ENCODE assay signal across 34 cellular contexts in genomic region chr4:183220246-183220645, GRCh38.
"Had no signal": no experiment of that assay in that cellular context is flagged by ENCODE, and none has a peak within 500 bp of the region (broad histone marks: within the 10 kb centered on the region; RNA-seq: fewer than 3 reads in every experiment).

No MANE protein-coding gene starts in this region.

- H3K27me3 Mint-ChIP-seq: activated CD4-positive, alpha-beta memory T cell treated with anti-CD3 and anti-CD28 coated beads for 36 hours; activated CD4-positive, alpha-beta T cell treated with anti-CD3 and anti-CD28 coated beads, Interleukin-2, amount 10 ng/mL, durations not matched to agents 24 days and 14 days; activated CD8-positive, alpha-beta T cell treated with anti-CD3 and anti-CD28 coated beads for 36 hours; activated naive CD8-positive, alpha-beta T cell; activated naive CD8-positive, alpha-beta T cell treated with anti-CD3 and anti-CD28 coated beads, Interleukin-2, amount 50 U/mL, for 24 hours; activated T-helper 17 cell treated with anti-CD3 and anti-CD28 coated beads, Interleukin-2, amount 50 U/mL, for 72 hours; brain; T-cell had no signal

- H3K4me3 ChIP-seq: ascending aorta, cardiac muscle cell had no signal

- H3K27ac Mint-ChIP-seq: activated B cell treated with CpG ODN at 0.5 μM for 24 hours; activated CD4-positive, alpha-beta memory T cell treated with anti-CD3 and anti-CD28 coated beads for 36 hours; activated CD4-positive, alpha-beta T cell treated with anti-CD3 and anti-CD28 coated beads, Interleukin-2, amount 10 ng/mL, durations not matched to agents 24 days and 14 days; activated CD8-positive, alpha-beta T cell treated with anti-CD3 and anti-CD28 coated beads for 36 hours; activated naive CD4-positive, alpha-beta T cell treated with anti-CD3 and anti-CD28 coated beads for 36 hours; activated naive CD8-positive, alpha-beta T cell; activated naive CD8-positive, alpha-beta T cell treated with anti-CD3 and anti-CD28 coated beads, Interleukin-2, amount 10 ng/mL, durations not matched to agents 7 days and 5 days; activated naive CD8-positive, alpha-beta T cell treated with anti-CD3 and anti-CD28 coated beads, Interleukin-2, amount 50 U/mL, for 24 hours; activated T-cell treated with anti-CD3 and anti-CD28 coated beads, Interleukin-2, amount 50 U/mL, for 72 hours; activated T-helper 1 cell treated with anti-CD3 and anti-CD28 coated beads, Interleukin-12 subunit alpha, Interleukin-12 subunit beta, Interleukin-2, Interleukin-4 antibody, amounts not matched to agents 30 ng/mL and 10 ng/mL and 1 ng/mL, durations not matched to agents 14 hours and 24 hours and 36 hours; activated T-helper 17 cell treated with anti-CD3 and anti-CD28 coated beads, Interleukin-2, amount 50 U/mL, for 72 hours; brain; T-cell; T-helper 17 cell had no signal

- H3K36me3 Mint-ChIP-seq: activated CD4-positive, alpha-beta memory T cell treated with anti-CD3 and anti-CD28 coated beads for 36 hours; activated naive CD8-positive, alpha-beta T cell; activated naive CD8-positive, alpha-beta T cell treated with anti-CD3 and anti-CD28 coated beads, Interleukin-2, amount 10 ng/mL, durations not matched to agents 7 days and 5 days; T-cell had no signal

- H3K9me3 Mint-ChIP-seq: activated B cell treated with CpG ODN at 0.5 μM for 24 hours; activated CD4-positive, alpha-beta memory T cell treated with anti-CD3 and anti-CD28 coated beads for 36 hours; activated CD4-positive, alpha-beta T cell treated with anti-CD3 and anti-CD28 coated beads, Interleukin-2, amount 10 ng/mL, durations not matched to agents 24 days and 14 days; activated CD8-positive, alpha-beta T cell treated with anti-CD3 and anti-CD28 coated beads for 36 hours; activated naive CD4-positive, alpha-beta T cell treated with anti-CD3 and anti-CD28 coated beads for 36 hours; activated naive CD8-positive, alpha-beta T cell treated with anti-CD3 and anti-CD28 coated beads, Interleukin-2, amount 10 ng/mL, durations not matched to agents 7 days and 5 days; activated naive CD8-positive, alpha-beta T cell treated with anti-CD3 and anti-CD28 coated beads, Interleukin-2, amount 50 U/mL, for 24 hours; activated T-cell treated with anti-CD3 and anti-CD28 coated beads, Interleukin-2, amount 50 U/mL, for 4 hours; activated T-cell treated with anti-CD3 and anti-CD28 coated beads, Interleukin-2, amount 50 U/mL, for 72 hours; activated T-helper 1 cell treated with anti-CD3 and anti-CD28 coated beads, Interleukin-12 subunit alpha, Interleukin-12 subunit beta, Interleukin-2, Interleukin-4 antibody, amounts not matched to agents 30 ng/mL and 10 ng/mL and 1 ng/mL, durations not matched to agents 14 hours and 24 hours and 36 hours; activated T-helper 17 cell treated with anti-CD3 and anti-CD28 coated beads, Interleukin-2, amount 50 U/mL, for 72 hours; brain; central memory CD8-positive, alpha-beta T cell; T-cell had no signal

- H3K27me3 ChIP-seq: ascending aorta, cardiac muscle cell had no signal

- H3K36me3 ChIP-seq: ascending aorta, cardiac muscle cell had no signal

- DNase-seq: activated B cell treated with CpG ODN at 0.5 μM for 24 hours; activated CD4-positive, alpha-beta memory T cell treated with anti-CD3 and anti-CD28 coated beads for 36 hours; activated CD4-positive, alpha-beta T cell treated with anti-CD3 and anti-CD28 coated beads for 4 hours; activated CD4-positive, alpha-beta T cell treated with anti-CD3 and anti-CD28 coated beads, Interleukin-2, amount 10 ng/mL, durations not matched to agents 24 days and 14 days; activated CD4-positive, alpha-beta T cell treated with anti-CD3 and anti-CD28 coated beads, Interleukin-2, amount 50 U/mL, for 1 hour; activated CD4-positive, alpha-beta T cell treated with anti-CD3 and anti-CD28 coated beads, Interleukin-2, amount 50 U/mL, for 4 hours; activated CD4-positive, CD25-positive, alpha-beta regulatory T cell treated with anti-CD3 and anti-CD28 coated beads, Interleukin-2, amount 50 U/mL, for 72 hours; activated CD8-positive, alpha-beta memory T cell treated with anti-CD3 and anti-CD28 coated beads, Interleukin-2, amount 50 U/mL, for 4 hours; activated CD8-positive, alpha-beta T cell treated with anti-CD3 and anti-CD28 coated beads for 36 hours; activated effector memory CD4-positive, alpha-beta T cell treated with anti-CD3 and anti-CD28 coated beads, Interleukin-2, amount 50 U/mL, for 16 hours; activated gamma-delta T cell treated with Interleukin-2 at 50 U/mL for 16 hours; activated naive CD4-positive, alpha-beta T cell; activated naive CD4-positive, alpha-beta T cell treated with anti-CD3 and anti-CD28 coated beads for 36 hours; activated naive CD4-positive, alpha-beta T cell treated with anti-CD3 and anti-CD28 coated beads, Interleukin-2, amount 50 U/mL, for 16 hours; activated naive CD8-positive, alpha-beta T cell treated with anti-CD3 and anti-CD28 coated beads, Interleukin-2, amount 10 ng/mL, durations not matched to agents 7 days and 5 days; activated naive CD8-positive, alpha-beta T cell treated with anti-CD3 and anti-CD28 coated beads, Interleukin-2, amount 50 U/mL, for 24 hours; activated T-cell treated with anti-CD3 and anti-CD28 coated beads for 4 hours; activated T-cell treated with anti-CD3 and anti-CD28 coated beads, Interleukin-2, amount 50 U/mL, for 1 hour; activated T-cell treated with anti-CD3 and anti-CD28 coated beads, Interleukin-2, amount 50 U/mL, for 4 hours; activated T-cell treated with anti-CD3 and anti-CD28 coated beads, Interleukin-2, amount 50 U/mL, for 72 hours; amygdala; anterior cingulate cortex; caudate nucleus; cerebellar nuclear complex; T-cell; T-helper 17 cell had no signal

- H3K4me1 ChIP-seq: ascending aorta had no signal

- H3K9me3 ChIP-seq: ascending aorta had no signal

- H3K27ac ChIP-seq: cardiac muscle cell, VCaP had no signal

- H3K4me1 Mint-ChIP-seq: activated B cell treated with CpG ODN at 0.5 μM for 24 hours; activated CD4-positive, alpha-beta T cell treated with anti-CD3 and anti-CD28 coated beads, Interleukin-2, amount 10 ng/mL, durations not matched to agents 24 days and 14 days; activated naive CD8-positive, alpha-beta T cell treated with anti-CD3 and anti-CD28 coated beads, Interleukin-2, amount 50 U/mL, for 24 hours; activated T-helper 17 cell treated with anti-CD3 and anti-CD28 coated beads, Interleukin-2, amount 50 U/mL, for 72 hours; central memory CD8-positive, alpha-beta T cell; T-cell; T-helper 17 cell had no signal

- H3K4me3 Mint-ChIP-seq: activated B cell treated with CpG ODN at 0.5 μM for 24 hours; activated CD4-positive, alpha-beta memory T cell treated with anti-CD3 and anti-CD28 coated beads for 36 hours; activated CD4-positive, alpha-beta T cell treated with anti-CD3 and anti-CD28 coated beads, Interleukin-2, amount 10 ng/mL, durations not matched to agents 24 days and 14 days; activated CD8-positive, alpha-beta T cell treated with anti-CD3 and anti-CD28 coated beads for 36 hours; activated naive CD4-positive, alpha-beta T cell treated with anti-CD3 and anti-CD28 coated beads for 36 hours; activated naive CD8-positive, alpha-beta T cell; activated naive CD8-positive, alpha-beta T cell treated with anti-CD3 and anti-CD28 coated beads, Interleukin-2, amount 10 ng/mL, durations not matched to agents 7 days and 5 days; activated naive CD8-positive, alpha-beta T cell treated with anti-CD3 and anti-CD28 coated beads, Interleukin-2, amount 50 U/mL, for 24 hours; activated T-cell treated with anti-CD3 and anti-CD28 coated beads, Interleukin-2, amount 50 U/mL, for 4 hours; activated T-cell treated with anti-CD3 and anti-CD28 coated beads, Interleukin-2, amount 50 U/mL, for 72 hours; activated T-helper 1 cell treated with anti-CD3 and anti-CD28 coated beads, Interleukin-12 subunit alpha, Interleukin-12 subunit beta, Interleukin-2, Interleukin-4 antibody, amounts not matched to agents 30 ng/mL and 10 ng/mL and 1 ng/mL, durations not matched to agents 14 hours and 24 hours and 36 hours; activated T-helper 17 cell treated with anti-CD3 and anti-CD28 coated beads, Interleukin-2, amount 50 U/mL, for 72 hours; brain; central memory CD8-positive, alpha-beta T cell; T-cell; T-helper 17 cell had no signal
